In genomic region chr6:69974193-69974592, GRCh38 we compare ENCODE assay signal across 12 cellular contexts.
DNase-seq lines count a peak whose midpoint lies in the region; ATAC-seq and TF ChIP-seq lines count a peak whose summit lies in the region.
"Had no signal": no experiment of that assay in that cellular context is flagged by ENCODE, and none has a peak within 500 bp of the region (broad histone marks: within the 10 kb centered on the region; RNA-seq: fewer than 3 reads in every experiment).

No MANE protein-coding gene starts in this region.

- H3K4me1 ChIP-seq in right lobe of liver: no peaks in the 10 kb centered on the region
- H3K4me1 ChIP-seq: esophagus squamous epithelium, sigmoid colon, uterus had no signal

- H3K27ac Mint-ChIP-seq in mesothelial cell of epicardium: no peak overlapping the region

- peaks cover 12% of the 10 kb centered on the region for H3K4me1 Mint-ChIP-seq in mesothelial cell of epicardium

- no peaks in the 10 kb centered on the region for H3K36me3 ChIP-seq in right lobe of liver
- H3K36me3 ChIP-seq: esophagus squamous epithelium, sigmoid colon, uterus had no signal

- DNase-seq in HT-29 (ENCODE audit: low spot score) (peak; percentile 5), NCI-H69 (lab: John Stamatoyannopoulos, UW) (peak; percentile 72), cerebellar cortex (ENCODE audit: low spot score) (peak; percentile 71), non-pigmented ciliary epithelial cell (ENCODE audit: low read depth) (peak; percentile 57), mesothelial cell of epicardium (ENCODE audit: low spot score in 2 of 2, unreplicated experiment in 2 of 2) (no peak), GM20000 (ENCODE audit: low spot score) (no peak), right lobe of liver (no peak)
- DNase-seq: DMS79 treated with DMSO at 0.1 percent for 48 hours, esophagus squamous epithelium, NCI-H1092, sigmoid colon, uterus had no signal

- TF ChIP-seq CTCF in mesothelial cell of epicardium (IDR thresholded peaks at IDR 0.05; ENCODE audit: unreplicated experiment): no peak
- no peak for TF ChIP-seq CTCF in GM20000 (IDR thresholded peaks at IDR 0.05; ENCODE audit: extremely low read depth, missing control alignments)
- no peak for TF ChIP-seq CTCF in right lobe of liver (IDR thresholded peaks at IDR 0.05)

- H3K36me3 Mint-ChIP-seq in mesothelial cell of epicardium: no peaks in the 10 kb centered on the region

- no peak overlapping the region for H3K4me3 ChIP-seq in right lobe of liver
- H3K4me3 ChIP-seq: esophagus squamous epithelium, sigmoid colon, uterus had no signal

- no peaks in the 10 kb centered on the region for H3K9me3 Mint-ChIP-seq in mesothelial cell of epicardium

- H3K27ac ChIP-seq in right lobe of liver: no peak overlapping the region
- H3K27ac ChIP-seq: esophagus squamous epithelium, sigmoid colon, uterus had no signal

- no peaks in the 10 kb centered on the region for H3K27me3 ChIP-seq in right lobe of liver
- H3K27me3 ChIP-seq: esophagus squamous epithelium, sigmoid colon, uterus had no signal

- no peak for ATAC-seq in right lobe of liver

- intact Hi-C loops in right lobe of liver (cut with DNase I): no loop called here

- H3K4me3 Mint-ChIP-seq in mesothelial cell of epicardium: no peak overlapping the region

- no peaks in the 10 kb centered on the region for H3K27me3 Mint-ChIP-seq in mesothelial cell of epicardium (ENCODE audit: low read depth)

- no peak for TF ChIP-seq POLR2A in right lobe of liver (IDR thresholded peaks at IDR 0.05)

- no peaks in the 10 kb centered on the region for H3K9me3 ChIP-seq in right lobe of liver
- H3K9me3 ChIP-seq: esophagus squamous epithelium, sigmoid colon, uterus had no signal

- 82% methylated on average over 2 of the region's 2 CpGs for WGBS in right lobe of liver (ENCODE audit: insufficient coverage, low coverage, low lambda C conversion rate, missing lambda C conversion rate)

Comparison
In these comparisons a context has a peak if more than half of its experiments do, and no peak if none do; other contexts are left out.
1. DNase-seq: peak in HT-29 (single experiment), NCI-H69 (single experiment), cerebellar cortex (single experiment) and non-pigmented ciliary epithelial cell (single experiment); none in mesothelial cell of epicardium (0 of 2), GM20000 (single experiment) and right lobe of liver (0 of 3).